In genomic region chr7:145875267-145875666, GRCh38 we compare ENCODE assay signal across 34 cellular contexts.
"Had no signal": no experiment of that assay in that cellular context is flagged by ENCODE, and none has a peak within 500 bp of the region (broad histone marks: within the 10 kb centered on the region; RNA-seq: fewer than 3 reads in every experiment).

No MANE protein-coding gene starts in this region.

- H3K4me3 ChIP-seq: MG63 had no signal

- H3K36me3 ChIP-seq: MG63 had no signal

- H3K9me3 ChIP-seq: MG63 had no signal

- H3K9ac ChIP-seq: KMS-11 had no signal

- H3K27me3 ChIP-seq: MG63 had no signal

- H3K4me2 ChIP-seq: KMS-11 had no signal

- H3K27ac ChIP-seq: KMS-11 had no signal

- DNase-seq: Karpas-422, Kasumi-1, MG63, MM.1S, MV-4-11, NCI-H1048, NCI-H1092, NCI-H1092 treated with DMSO at 0.1 percent for 48 hours, NCI-H1105, NCI-H1105 treated with DMSO at 0.1 percent for 48 hours, NCI-H1417, NCI-H1417 treated with DMSO at 0.1 percent for 48 hours, NCI-H1436, NCI-H1436 treated with DMSO at 0.1 percent for 48 hours, NCI-H146, NCI-H1694, NCI-H1694 treated with DMSO at 0.1 percent for 48 hours, NCI-H187, NCI-H187 treated with DMSO at 0.1 percent for 48 hours, NCI-H1930, NCI-H2029, NCI-H2029 treated with DMSO at 0.1 percent for 48 hours, NCI-H2081, NCI-H2081 treated with DMSO at 0.1 percent for 48 hours, NCI-H2107, NCI-H2171, NCI-H2171 treated with DMSO at 0.1 percent for 48 hours, NCI-H2227 treated with DMSO at 0.1 percent for 48 hours, NCI-H226, NCI-H345, NCI-H446, NCI-H446 treated with DMSO at 0.1 percent for 48 hours, NCI-H510A had no signal
